Comparison of ENCODE assay signal across 11 cellular contexts in the genomic region with DNA sequence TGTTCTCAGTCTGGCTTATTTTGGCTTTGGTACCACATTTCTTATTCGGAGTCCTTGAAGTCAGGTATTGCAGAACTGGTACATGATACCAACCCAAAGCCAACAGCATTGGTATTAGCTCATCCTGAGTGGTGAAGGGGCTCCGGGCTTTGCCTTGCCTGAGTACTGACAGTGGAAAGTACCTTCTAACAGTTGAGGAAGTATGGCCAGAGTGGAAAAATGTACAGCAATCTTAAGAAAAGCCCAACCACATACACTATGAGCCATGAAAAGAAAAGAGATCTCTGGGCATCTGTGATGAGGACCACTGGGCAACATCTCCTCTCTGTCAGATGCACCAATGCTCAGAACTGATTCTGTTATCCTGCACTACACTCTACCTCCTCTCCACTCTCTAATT. TPM values are rescaled to one million over a fixed set of nuclear protein-coding genes. Genes with fewer than 3 reads are reported as not detected.
DNase-seq lines count a peak whose midpoint lies in the region; ATAC-seq and TF ChIP-seq lines count a peak whose summit lies in the region.
"Had no signal": no experiment of that assay in that cellular context is flagged by ENCODE, and none has a peak within 500 bp of the region (broad histone marks: within the 10 kb centered on the region; RNA-seq: fewer than 3 reads in every experiment).

No MANE protein-coding gene starts in this region.

- POLR2A ChIA-PET in activated CD4-positive, alpha-beta T cell treated with anti-CD3 and anti-CD28 coated beads, Interleukin-2, amount 10 ng/mL, durations not matched to agents 7 days and 5 days (lab: Charles Lee) = no interaction called here

- H3K4me1 Mint-ChIP-seq in activated CD4-positive, alpha-beta T cell treated with anti-CD3 and anti-CD28 coated beads, Interleukin-2, amount 10 ng/mL, durations not matched to agents 7 days and 5 days = peaks cover 93% of the 10 kb centered on the region
- H3K4me1 Mint-ChIP-seq in T-helper 1 cell treated with Interleukin-12 subunit alpha and Interleukin-12 subunit beta and Interleukin-4 antibody, amounts not matched to agents 30 μg/mL and 1 μg/mL, for 36 hours (ENCODE audit: low read depth) = peaks cover 87% of the 10 kb centered on the region
- H3K4me1 Mint-ChIP-seq in stimulated activated effector memory CD8-positive, alpha-beta T cell treated with anti-CD3 and anti-CD28 coated beads, Interleukin-12 subunit alpha, Interleukin-12 subunit beta, amount 100 ng/mL, for 72 hours = peaks cover 98% of the 10 kb centered on the region

- H3K27ac ChIP-seq in dorsolateral prefrontal cortex = no peak overlapping the region

- H3K27me3 ChIP-seq in dorsolateral prefrontal cortex = peaks cover 0 to 9% (median 0%) of the 10 kb centered on the region in 45 donors

- intact Hi-C loops in dorsolateral prefrontal cortex (cut with DNase I) = no loop called here

- peak; percentile 43 for DNase-seq in activated CD4-positive, alpha-beta T cell treated with anti-CD3 and anti-CD28 coated beads, Interleukin-2, amount 10 ng/mL, durations not matched to agents 7 days and 5 days
- DNase-seq in activated CD4-positive, alpha-beta T cell treated with anti-CD3 and anti-CD28 coated beads, Interleukin-2, amount 50 U/mL, for 4 hours = no peak
- DNase-seq in stimulated activated effector memory CD8-positive, alpha-beta T cell treated with anti-CD3 and anti-CD28 coated beads, Interleukin-12 subunit alpha, Interleukin-12 subunit beta, amount 100 ng/mL, for 72 hours (ENCODE audit: low spot score in 2 of 2) = no peak
- DNase-seq in NCI-H510A treated with DMSO at 0.1 percent for 48 hours (lab: John Stamatoyannopoulos, UW) (no peak), dorsolateral prefrontal cortex (no peak)
- no peak for DNase-seq in stimulated activated CD8-positive, alpha-beta memory T cell treated with anti-CD3 and anti-CD28 coated beads, Interleukin-4, amount 100 ng/mL, for 48 hours
- DNase-seq: activated CD4-positive, CD25-positive, alpha-beta regulatory T cell; caudate nucleus; NCI-H2171 had no signal

- peaks cover 91% of the 10 kb centered on the region for H3K36me3 Mint-ChIP-seq in activated CD4-positive, alpha-beta T cell treated with anti-CD3 and anti-CD28 coated beads, Interleukin-2, amount 10 ng/mL, durations not matched to agents 7 days and 5 days (ENCODE audit: low read depth)
- peaks cover 66% of the 10 kb centered on the region for H3K36me3 Mint-ChIP-seq in T-helper 1 cell treated with Interleukin-12 subunit alpha and Interleukin-12 subunit beta and Interleukin-4 antibody, amounts not matched to agents 30 μg/mL and 1 μg/mL, for 36 hours (ENCODE audit: low read depth)
- peaks cover 100% of the 10 kb centered on the region for H3K36me3 Mint-ChIP-seq in stimulated activated effector memory CD8-positive, alpha-beta T cell treated with anti-CD3 and anti-CD28 coated beads, Interleukin-12 subunit alpha, Interleukin-12 subunit beta, amount 100 ng/mL, for 72 hours

- peak; percentile 34 for ATAC-seq in HG02884 (IDR thresholded peaks at IDR 0.05; ENCODE audit: unreplicated experiment)
- peak; percentile 75 for ATAC-seq in stimulated activated effector memory CD8-positive, alpha-beta T cell treated with anti-CD3 and anti-CD28 coated beads, Interleukin-12 subunit alpha, Interleukin-12 subunit beta, amount 100 ng/mL, for 72 hours

- H3K27ac Mint-ChIP-seq in activated CD4-positive, alpha-beta T cell treated with anti-CD3 and anti-CD28 coated beads, Interleukin-2, amount 10 ng/mL, durations not matched to agents 7 days and 5 days = peak overlapping the region; percentile 92
- H3K27ac Mint-ChIP-seq in T-helper 1 cell treated with Interleukin-12 subunit alpha and Interleukin-12 subunit beta and Interleukin-4 antibody, amounts not matched to agents 30 μg/mL and 1 μg/mL, for 36 hours = peak overlapping the region; percentile 97
- H3K27ac Mint-ChIP-seq in stimulated activated effector memory CD8-positive, alpha-beta T cell treated with anti-CD3 and anti-CD28 coated beads, Interleukin-12 subunit alpha, Interleukin-12 subunit beta, amount 100 ng/mL, for 72 hours = peak overlapping the region; percentile 88

- H3K4me3 ChIP-seq in dorsolateral prefrontal cortex = no peak overlapping the region

- peak overlapping the region; percentile 93 for H3K4me3 Mint-ChIP-seq in activated CD4-positive, alpha-beta T cell treated with anti-CD3 and anti-CD28 coated beads, Interleukin-2, amount 10 ng/mL, durations not matched to agents 7 days and 5 days
- H3K4me3 Mint-ChIP-seq in T-helper 1 cell treated with Interleukin-12 subunit alpha and Interleukin-12 subunit beta and Interleukin-4 antibody, amounts not matched to agents 30 μg/mL and 1 μg/mL, for 36 hours = peak overlapping the region; percentile 89
- peak overlapping the region; percentile 89 for H3K4me3 Mint-ChIP-seq in stimulated activated effector memory CD8-positive, alpha-beta T cell treated with anti-CD3 and anti-CD28 coated beads, Interleukin-12 subunit alpha, Interleukin-12 subunit beta, amount 100 ng/mL, for 72 hours

- CTCF ChIA-PET in activated CD4-positive, alpha-beta T cell treated with anti-CD3 and anti-CD28 coated beads, Interleukin-2, amount 10 ng/mL, durations not matched to agents 7 days and 5 days (lab: Charles Lee) = interaction anchor here (0.7 to 7.5 kb wide), 4 partner anchors 10 to 138 kb away, joined by 3 to 54 read pairs (median 4); no protein-coding TSS in a partner anchor

- no peaks in the 10 kb centered on the region for H3K9me3 Mint-ChIP-seq in activated CD4-positive, alpha-beta T cell treated with anti-CD3 and anti-CD28 coated beads, Interleukin-2, amount 10 ng/mL, durations not matched to agents 7 days and 5 days
- H3K9me3 Mint-ChIP-seq in T-helper 1 cell treated with Interleukin-12 subunit alpha and Interleukin-12 subunit beta and Interleukin-4 antibody, amounts not matched to agents 30 μg/mL and 1 μg/mL, for 36 hours = no peaks in the 10 kb centered on the region
- no peaks in the 10 kb centered on the region for H3K9me3 Mint-ChIP-seq in stimulated activated effector memory CD8-positive, alpha-beta T cell treated with anti-CD3 and anti-CD28 coated beads, Interleukin-12 subunit alpha, Interleukin-12 subunit beta, amount 100 ng/mL, for 72 hours

- TF ChIP-seq CTCF in dorsolateral prefrontal cortex (IDR thresholded peaks at IDR 0.05 in 54 of 56, conservative IDR thresholded peaks at IDR 0.05 in 2 of 56; ENCODE audit: low read depth in 1 of 56, partially characterized antibody in 56 of 56) = no peak

- H3K27me3 Mint-ChIP-seq in activated CD4-positive, alpha-beta T cell treated with anti-CD3 and anti-CD28 coated beads, Interleukin-2, amount 10 ng/mL, durations not matched to agents 7 days and 5 days = no peaks in the 10 kb centered on the region
- no peaks in the 10 kb centered on the region for H3K27me3 Mint-ChIP-seq in T-helper 1 cell treated with Interleukin-12 subunit alpha and Interleukin-12 subunit beta and Interleukin-4 antibody, amounts not matched to agents 30 μg/mL and 1 μg/mL, for 36 hours (ENCODE audit: low read depth)

RNA-seq across cellular contexts. Expression of gene LCP1, which starts 8.3 kb away (rescaled TPM):
- 1,000 to 10,000 TPM; 1,260 to 1,323 TPM for total RNA-seq in activated CD4-positive, alpha-beta T cell treated with anti-CD3 and anti-CD28 coated beads, Interleukin-2, amount 10 ng/mL, durations not matched to agents 7 days and 5 days
- total RNA-seq in dorsolateral prefrontal cortex = 10 to 100 TPM in 71 of 120 experiments, 1 to 10 TPM in 49; 2.5 to 60.2 (median 11.3) TPM

RNA-seq across cellular contexts. Expression of gene LRRC63, which starts 38.1 kb away (rescaled TPM):
- 1 to 10 TPM; 1.0 to 1.5 TPM for total RNA-seq in activated CD4-positive, alpha-beta T cell treated with anti-CD3 and anti-CD28 coated beads, Interleukin-2, amount 10 ng/mL, durations not matched to agents 7 days and 5 days
- 10 to 100 TPM in 2 of 120 experiments, 1 to 10 TPM in 101, under 1 TPM in 17; 0.32 to 11.2 (median 2.6) TPM for total RNA-seq in dorsolateral prefrontal cortex

Comparison
In these comparisons a context has a peak if more than half of its experiments do, and no peak if none do; other contexts are left out.
1. RNA of gene LCP1, which starts 8.3 kb away (total RNA-seq): 1,260 to 1,323 TPM in activated CD4-positive, alpha-beta T cell treated with anti-CD3 and anti-CD28 coated beads, Interleukin-2, amount 10 ng/mL, durations not matched to agents 7 days and 5 days; 2.5 to 60.2 TPM in dorsolateral prefrontal cortex; every median in the first group is over 10 times any median in the second.
2. Peak in every context shown above with its lines, with median percentiles within 50 percentile points of each other: H3K27ac Mint-ChIP-seq and H3K4me3 Mint-ChIP-seq.